Comparison of ENCODE assay signal across 6 cellular contexts in the genomic region with DNA sequence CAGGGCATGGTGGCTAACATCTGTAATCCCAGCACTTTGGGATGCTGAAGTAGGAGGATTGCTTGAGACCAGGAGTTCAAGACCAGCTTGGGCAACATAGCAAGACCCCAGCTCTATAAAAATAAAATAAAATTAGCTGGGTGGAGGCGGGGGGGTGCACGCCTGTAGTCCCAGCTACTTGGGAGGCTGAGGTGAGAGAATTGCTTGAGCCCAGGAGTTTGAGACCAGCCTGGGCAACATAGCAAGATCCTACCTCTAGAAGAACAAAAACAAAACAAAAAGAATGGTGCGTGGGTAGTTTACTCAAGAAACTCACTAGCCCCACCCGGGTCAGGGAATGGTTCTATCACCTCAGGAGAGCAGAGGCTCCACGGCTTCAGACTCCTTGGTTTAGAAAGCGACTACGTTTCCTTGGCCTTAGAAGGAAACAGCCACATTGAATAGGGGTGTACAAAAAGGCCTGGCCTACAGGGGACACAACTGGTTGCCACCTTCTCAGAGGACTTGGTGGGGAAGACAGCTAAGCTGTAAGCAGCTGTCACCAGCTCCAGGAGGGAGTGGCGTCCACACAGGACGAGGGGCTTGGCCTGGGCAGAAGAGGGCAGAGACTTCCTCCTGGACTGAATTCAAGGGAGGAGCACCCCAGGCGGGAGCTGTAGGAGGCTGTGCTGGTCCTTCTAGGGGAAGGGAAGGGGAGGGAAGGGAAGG. TPM values are rescaled to one million over a fixed set of nuclear protein-coding genes. Genes with fewer than 3 reads are reported as not detected.
DNase-seq lines count a peak whose midpoint lies in the region; ATAC-seq, FAIRE-seq and TF ChIP-seq lines count a peak whose summit lies in the region.

No MANE protein-coding gene starts in this region.

- no peak overlapping the region for H3K56ac ChIP-seq in IMR-90 (ENCODE audit: extremely low read depth, insufficient read depth, low read length)

- peaks cover 42% of the 10 kb centered on the region for H3K36me3 ChIP-seq in A673 (ENCODE audit: insufficient read depth, low read length, poor library complexity, severe bottlenecking)
- peaks cover 2% of the 10 kb centered on the region for H3K36me3 ChIP-seq in IMR-90 (ENCODE audit: control insufficient read depth, insufficient read depth, low read length)
- peaks cover 3 to 9% of the 10 kb centered on the region in 2 experiments; a peak in 3 of 4 replicates for H3K36me3 ChIP-seq in GM12878 (ENCODE audit: control insufficient read depth in 2 of 2, insufficient read depth in 2 of 2, low read length in 1 of 2)
- H3K36me3 ChIP-seq in neuronal stem cell (replicated peaks in 1 of 2; ENCODE audit: control insufficient read depth in 2 of 2, insufficient read depth in 2 of 2, low read length in 2 of 2), result peaks cover 25 to 59% of the 10 kb centered on the region in 2 donors

- H2BK15ac ChIP-seq in IMR-90 (ENCODE audit: low read depth, low read length) (no peak overlapping the region), neuronal stem cell (ENCODE audit: low read length) (no peak overlapping the region)

- no peak overlapping the region for H3K18ac ChIP-seq in IMR-90 (ENCODE audit: low read depth, low read length)
- H3K18ac ChIP-seq in neuronal stem cell (ENCODE audit: low read length), result no peak overlapping the region

- SMC1A ChIA-PET in GM12878 (lab: Charles Lee; ENCODE audit: uncharacterized antibody, unreplicated experiment), result interaction anchor here (1.0 to 2.0 kb wide), 5 partner anchors 10 to 167 kb away, joined by 3 to 7 read pairs (median 4); no protein-coding TSS in a partner anchor

- H3K27me3 ChIP-seq in A673 (replicated peaks; ENCODE audit: insufficient read depth, low read depth, low read length, poor library complexity) (no peaks in the 10 kb centered on the region), IMR-90 (ENCODE audit: control insufficient read depth, insufficient read depth, low read length) (no peaks in the 10 kb centered on the region), GM12878 (replicated peaks in 1 of 2; ENCODE audit: control insufficient read depth in 2 of 2, insufficient read depth in 2 of 2, low read length in 1 of 2) (no peaks in the 10 kb centered on the region), neuronal stem cell (ENCODE audit: control insufficient read depth in 3 of 3, insufficient read depth in 3 of 3, low read depth in 1 of 3, low read length in 3 of 3) (no peaks in the 10 kb centered on the region)

- no peak for TF ChIP-seq CTCF in A673 (conservative IDR thresholded peaks at IDR 0.05; ENCODE audit: low read depth, low read length)
- TF ChIP-seq CTCF in IMR-90 (conservative IDR thresholded peaks at IDR 0.05; ENCODE audit: low read depth, low read length), result no peak
- TF ChIP-seq CTCF in GM12878 (IDR thresholded peaks at IDR 0.05 in 2 of 3, conservative IDR thresholded peaks at IDR 0.05 in 1 of 3; ENCODE audit: control insufficient read depth in 2 of 3, extremely low read depth in 1 of 3, insufficient read depth in 1 of 3, low read depth in 3 of 3, low read length in 3 of 3), result no peak

- CTCF ChIA-PET in A673 (lab: Charles Lee) (interaction anchor here (0.5 to 1.0 kb wide), 4 partner anchors 10 to 146 kb away, joined by 3 to 8 read pairs (median 3); no protein-coding TSS in a partner anchor), IMR-90 (lab: Yijun Ruan, JAX) (no interaction called here), GM12878 (lab: Yijun Ruan, JAX) (interaction anchor here (0.8 to 3.7 kb wide), 9 partner anchors 10 to 166 kb away, joined by 3 to 54 read pairs (median 4); partner anchors contain the start of gene TMC6)

- H3K9ac ChIP-seq in IMR-90 (ENCODE audit: low read depth, low read length), result peak overlapping the region; percentile 65; the same call in 1 of the 2 replicates
- H3K9ac ChIP-seq in GM12878 (ENCODE audit: control insufficient read depth, insufficient read depth, low read length), result peak overlapping the region; percentile 72; the same call in 1 of the 2 replicates
- H3K9ac ChIP-seq in neuronal stem cell (ENCODE audit: low read depth, low read length, poor library complexity), result peak overlapping the region; percentile 81

- no peak overlapping the region for H2BK12ac ChIP-seq in neuronal stem cell (ENCODE audit: low read length)

- 86% methylated on average over 4 of the region's 10 CpGs; no CpG with 5 or more reads in 1 of the 2 experiments for WGBS in IMR-90 (ENCODE audit: extremely low coverage in 2 of 2, insufficient read length in 1 of 2), 2 experiments
- 32% methylated on average over 10 of the region's 10 CpGs for WGBS in GM12878 (ENCODE audit: insufficient coverage, insufficient replicate concordance, low lambda C conversion rate, missing lambda C conversion rate)
- no CpG with 5 or more reads among the region's 10 CpGs for WGBS in neuronal stem cell (ENCODE audit: extremely low coverage in 2 of 2, insufficient read length in 2 of 2, insufficient replicate concordance in 1 of 2), 2 donors

- H2BK5ac ChIP-seq in IMR-90 (ENCODE audit: low read depth, low read length, poor library complexity, severe bottlenecking) (no peak overlapping the region), neuronal stem cell (ENCODE audit: low read length) (peak overlapping the region; percentile 95)

- H3K23ac ChIP-seq in IMR-90 (ENCODE audit: low read depth, low read length) (no peak overlapping the region), neuronal stem cell (ENCODE audit: low read depth, low read length, poor library complexity) (no peak overlapping the region)

- DNase-seq in A673 (ENCODE audit: low spot score), result peak; percentile 42
- DNase-seq in IMR-90, result no peak
- no peak for DNase-seq in GM12878 (ENCODE audit: low read depth, low spot score)
- DNase-seq in neuronal stem cell (ENCODE audit: low spot score), result no peak
- no peak for DNase-seq in Ammon's horn (ENCODE audit: low spot score)
- DNase-seq in NCI-H1105 (lab: John Stamatoyannopoulos, UW), result no peak

- TF ChIP-seq RAD21 in IMR-90 (IDR thresholded peaks at IDR 0.05; ENCODE audit: low read length), result no peak
- TF ChIP-seq RAD21 in GM12878 (IDR thresholded peaks at IDR 0.05; ENCODE audit: insufficient read depth, low read depth, low read length), result no peak

- peak; percentile 8 for ATAC-seq in IMR-90 (ENCODE audit: low read depth)
- ATAC-seq in GM12878, result peak; percentile 28

- H4K91ac ChIP-seq in IMR-90 (ENCODE audit: insufficient read depth, low read depth, low read length), result no peak overlapping the region
- no peak overlapping the region for H4K91ac ChIP-seq in neuronal stem cell (ENCODE audit: low read depth, low read length, poor library complexity)

- H3K79me1 ChIP-seq in IMR-90 (ENCODE audit: low read depth in 1 of 2, low read length in 2 of 2) (peaks cover 24 to 54% of the 10 kb centered on the region in 2 experiments), neuronal stem cell (ENCODE audit: low read depth, low read length) (peaks cover 15% of the 10 kb centered on the region)

- peak overlapping the region in 1 of 2 experiments; percentile 24; a peak in 2 of 4 replicates for H4K8ac ChIP-seq in IMR-90 (ENCODE audit: low read depth in 2 of 2, low read length in 2 of 2)
- H4K8ac ChIP-seq in neuronal stem cell (ENCODE audit: low read depth, low read length), result no peak overlapping the region

- H2AK5ac ChIP-seq in IMR-90 (ENCODE audit: low read depth, low read length) (no peak overlapping the region), neuronal stem cell (ENCODE audit: low read depth, low read length) (peak overlapping the region; percentile 27)

- H3K79me2 ChIP-seq in GM12878 (ENCODE audit: control insufficient read depth, insufficient read depth, low read length), result peaks cover 44% of the 10 kb centered on the region

- dilution Hi-C loops in IMR-90 (cut with HindIII; ENCODE audit: low sequenced_read_pairs, unreplicated experiment), result no loop called here

- no peak for TF ChIP-seq EP300 in GM12878 (IDR thresholded peaks at IDR 0.05; ENCODE audit: borderline replicate concordance in 1 of 2, control insufficient read depth in 1 of 2, low read depth in 2 of 2, low read length in 2 of 2)

- peak overlapping the region; percentile 33 for H2AFZ ChIP-seq in IMR-90 (replicated peaks; ENCODE audit: low read length, poor library complexity)
- no peak overlapping the region for H2AFZ ChIP-seq in GM12878 (ENCODE audit: control insufficient read depth, low read depth, low read length)
- no peak overlapping the region for H2AFZ ChIP-seq in neuronal stem cell (ENCODE audit: low read length)

- RAD21 ChIA-PET in GM12878 (lab: Charles Lee; ENCODE audit: unreplicated experiment), result interaction anchor here (0.6 to 2.1 kb wide), 6 partner anchors 10 to 228 kb away, joined by 3 to 10 read pairs (median 5); partner anchors contain the start of gene TNRC6C

- peak overlapping the region; percentile 12 for H2AK9ac ChIP-seq in IMR-90 (replicated peaks; ENCODE audit: low read depth, low read length, poor library complexity)

- TF ChIP-seq POLR2A in IMR-90 (IDR thresholded peaks at IDR 0.05; ENCODE audit: low read depth, low read length), result no peak
- no peak for TF ChIP-seq POLR2A in GM12878 (IDR thresholded peaks at IDR 0.05; ENCODE audit: low read depth, low read length)

- no peak overlapping the region for H2BK20ac ChIP-seq in IMR-90 (ENCODE audit: low read depth, low read length)

- H3K4ac ChIP-seq in IMR-90 (ENCODE audit: low read depth, low read length) (peak overlapping the region; percentile 2; the same call in 1 of the 2 replicates), neuronal stem cell (ENCODE audit: low read length) (no peak overlapping the region)

- H3K4me2 ChIP-seq in IMR-90 (ENCODE audit: low read depth, low read length) (peak overlapping the region; percentile 54), GM12878 (ENCODE audit: control insufficient read depth, insufficient read depth) (peak overlapping the region; percentile 40), neuronal stem cell (ENCODE audit: insufficient read depth, low read length, poor library complexity, severe bottlenecking) (peak overlapping the region; percentile 94)

- H2BK120ac ChIP-seq in IMR-90 (ENCODE audit: low read depth, low read length), result no peak overlapping the region
- no peak overlapping the region for H2BK120ac ChIP-seq in neuronal stem cell (ENCODE audit: low read depth, low read length)

- H4K20me1 ChIP-seq in IMR-90 (ENCODE audit: insufficient read depth, low read length), result 0 out of 2 replicates have a peak, but pooled peaks cover 6% of the 10 kb centered on the region
- no peaks in the 10 kb centered on the region for H4K20me1 ChIP-seq in GM12878 (ENCODE audit: control insufficient read depth, insufficient read depth)

- intact Hi-C loops in A673 (cut with micrococcal nuclease; ENCODE audit: unreplicated experiment), result no loop called here
- intact Hi-C loops in IMR-90 (cut with micrococcal nuclease), result no loop called here
- intact Hi-C loops in GM12878 (cut with micrococcal nuclease; ENCODE audit: unreplicated experiment), result loop anchor here (2.0 to 5.0 kb wide), 2 partner anchors 29 to 66 kb away; partner anchors contain the start of gene BIRC5

- BruUV-seq in A673 (replicated peaks; lab: Mats Ljungman, UMichigan), result TSS peak; percentile 30
- no TSS peak for BruUV-seq in IMR-90 (replicated peaks; lab: Mats Ljungman, UMichigan)
- BruUV-seq in GM12878 (replicated peaks; lab: Mats Ljungman, UMichigan), result no TSS peak

- FAIRE-seq in GM12878 (lab: Jason Lieb, UNC), result no peak

- H3K14ac ChIP-seq in IMR-90 (replicated peaks; ENCODE audit: low read depth, low read length) (peak overlapping the region; percentile 5; the same call in 1 of the 2 replicates), neuronal stem cell (ENCODE audit: low read length) (no peak overlapping the region)

- H3K9me3 ChIP-seq in A673 (ENCODE audit: low read depth, low read length, poor library complexity, severe bottlenecking) (no peaks in the 10 kb centered on the region), IMR-90 (ENCODE audit: control insufficient read depth, insufficient read depth, low read length) (no peaks in the 10 kb centered on the region), GM12878 (replicated peaks; ENCODE audit: control insufficient read depth, insufficient read depth, low read length) (no peaks in the 10 kb centered on the region), neuronal stem cell (replicated peaks in 1 of 2; ENCODE audit: control insufficient read depth in 2 of 2, insufficient read depth in 1 of 2, low read depth in 1 of 2, low read length in 2 of 2) (no peaks in the 10 kb centered on the region)

- in situ Hi-C loops in IMR-90 (cut with MboI; ENCODE audit: low sequenced_read_pairs), result no loop called here
- in situ Hi-C loops in GM12878 (cut with MboI), result no loop called here

- H3K9me1 ChIP-seq in IMR-90 (ENCODE audit: insufficient read depth, low read length), result peaks cover 11% of the 10 kb centered on the region; the same call in 1 of the 2 replicates

- H3K27ac ChIP-seq in A673 (ENCODE audit: low read depth, low read length, poor library complexity, severe bottlenecking) (no peak overlapping the region), IMR-90 (ENCODE audit: insufficient read depth, low read length) (peak overlapping the region; percentile 22; the same call in 1 of the 2 replicates), GM12878 (ENCODE audit: control insufficient read depth, insufficient read depth) (peak overlapping the region; percentile 3; the same call in 1 of the 2 replicates), neuronal stem cell (replicated peaks; ENCODE audit: low read length) (no peak overlapping the region)

- POLR2A ChIA-PET in A673 (lab: Charles Lee; ENCODE audit: low non-redundant PET), result no interaction called here
- POLR2A ChIA-PET in IMR-90 (lab: Charles Lee; ENCODE audit: unreplicated experiment), result no interaction called here
- POLR2A ChIA-PET in GM12878 (lab: Charles Lee), result interaction anchor here (1.0 to 3.5 kb wide), 7 partner anchors 9 to 60 kb away, joined by 3 to 19 read pairs (median 4); no protein-coding TSS in a partner anchor

- H3K4me1 ChIP-seq in A673 (ENCODE audit: insufficient read depth, low read length, poor library complexity, severe bottlenecking), result peaks cover 17% of the 10 kb centered on the region
- H3K4me1 ChIP-seq in IMR-90 (ENCODE audit: control insufficient read depth, insufficient read depth, low read length), result peaks cover 3% of the 10 kb centered on the region
- H3K4me1 ChIP-seq in GM12878 (ENCODE audit: control insufficient read depth, insufficient read depth, low read length), result peaks cover 5% of the 10 kb centered on the region; the same call in 1 of the 2 replicates
- H3K4me1 ChIP-seq in neuronal stem cell (ENCODE audit: control insufficient read depth in 2 of 2, insufficient read depth in 1 of 2, low read depth in 1 of 2, low read length in 2 of 2), result peaks cover 18 to 23% of the 10 kb centered on the region in 2 donors

- no peak overlapping the region; the same call in 1 of the 2 replicates for H4K5ac ChIP-seq in IMR-90 (ENCODE audit: low read depth, low read length)

- peak overlapping the region; percentile 73 for H3K4me3 ChIP-seq in A673 (ENCODE audit: low read depth, low read length, poor library complexity, severe bottlenecking)
- H3K4me3 ChIP-seq in IMR-90 (ENCODE audit: insufficient read depth, low read depth, low read length), result peak overlapping the region; percentile 35; the same call in 1 of the 2 replicates
- H3K4me3 ChIP-seq in GM12878, result peak overlapping the region; percentile 96
- peak overlapping the region; percentile 89 to 100 for H3K4me3 ChIP-seq in neuronal stem cell (ENCODE audit: low read length in 2 of 2)

RNA-seq across cellular contexts. Expression of gene TK1, which starts 0.7 kb away (rescaled TPM):
- total RNA-seq in A673 (2021) (133 and 136 TPM in 2 replicates), IMR-90 (2012; rRNA removed) (109 and 219 TPM in 2 replicates), GM12878 (2014; rRNA removed) (93.2 and 102 TPM in 2 replicates), GM12878 (2014; rRNA removed; fragmentation: Illumina TruSeq; extraction: Trizol) (49.9 and 53.4 TPM in 2 replicates), GM12878 (2021) (89.7 and 96.3 TPM in 2 replicates)
- polyA plus RNA-seq in IMR-90 (2012; rRNA removed) (150 and 181 TPM in 2 replicates), GM12878 (2011; rRNA removed) (32.6 and 62.7 TPM in 2 replicates), GM12878 (2014; fragmentation: Illumina TruSeq; extraction: Trizol) (27.4 and 55.2 TPM in 2 replicates), GM12878 (2014; fragmentation: Nextera tagmentation; extraction: Ambion mirVana) (10 to 100 TPM in 1 of 2 experiments, 1 to 10 TPM in 1; 4.6 to 13.0 TPM), GM12878 (2014; rRNA removed) (127 and 128 TPM in 2 replicates), GM12878 (2016; fragmentation: Nextera tagmentation; extraction: Ambion mirVana) (100 to 1,000 TPM; 168 to 175 TPM)
- polyA plus RNA-seq in IMR-90 (2012; cell fraction: cytosol; rRNA removed), result 133 and 160 TPM in 2 replicates
- polyA plus RNA-seq in IMR-90 (2012; cell fraction: nucleus; rRNA removed; ENCODE audit: low replicate concordance), result 27.2 and 110 TPM in 2 replicates
- 11.3 and 13.8 TPM in 2 replicates for total RNA-seq in GM12878 (2013; cell fraction: nucleolus; rRNA removed)
- polyA plus RNA-seq in GM12878 (2011; ENCODE audit: low read depth), result 34.9 TPM
- polyA plus RNA-seq in GM12878 (2011; cell fraction: cytosol; rRNA removed), result 161 and 278 TPM in 2 replicates
- 136 and 156 TPM in 2 replicates for polyA plus RNA-seq in GM12878 (2011; cell fraction: nucleus; rRNA removed)
- 62.9 and 70.7 TPM in 2 replicates for polyA plus RNA-seq in GM12878 (2012)
- polyA minus RNA-seq in GM12878 (2011; rRNA and poly(A)+ RNA removed), result 92.8 and 202 TPM in 2 replicates
- 47.4 and 52.8 TPM in 2 replicates for polyA minus RNA-seq in GM12878 (2011; cell fraction: cytosol; rRNA and poly(A)+ RNA removed)
- polyA minus RNA-seq in GM12878 (2011; cell fraction: nucleus; rRNA and poly(A)+ RNA removed), result 23.5 and 34.4 TPM in 2 replicates
- polyA plus RNA-seq in neuronal stem cell (2013, experiment 1 of 2), result 38.3 TPM
- 37.7 TPM for polyA plus RNA-seq in neuronal stem cell (2013, experiment 2 of 2)

RNA-seq across cellular contexts. Expression of gene AFMID, which starts 1.0 kb away (rescaled TPM):
- total RNA-seq in A673 (2021) (64.1 and 65.0 TPM in 2 replicates), IMR-90 (2012; rRNA removed) (45.5 and 65.1 TPM in 2 replicates), GM12878 (2014; rRNA removed) (60.7 and 79.9 TPM in 2 replicates), GM12878 (2014; rRNA removed; fragmentation: Illumina TruSeq; extraction: Trizol) (51.9 and 54.3 TPM in 2 replicates), GM12878 (2021) (45.8 and 47.0 TPM in 2 replicates)
- polyA plus RNA-seq in IMR-90 (2012; rRNA removed) (29.9 and 41.0 TPM in 2 replicates), GM12878 (2011; rRNA removed) (46.3 and 58.9 TPM in 2 replicates), GM12878 (2014; fragmentation: Illumina TruSeq; extraction: Trizol) (70.8 and 77.9 TPM in 2 replicates), GM12878 (2014; fragmentation: Nextera tagmentation; extraction: Ambion mirVana) (10 to 100 TPM; 50.3 to 98.8 TPM), GM12878 (2014; rRNA removed) (51.2 and 68.7 TPM in 2 replicates), GM12878 (2016; fragmentation: Nextera tagmentation; extraction: Ambion mirVana) (10 to 100 TPM; 36.1 to 41.3 TPM)
- 31.0 and 49.3 TPM in 2 replicates for polyA plus RNA-seq in IMR-90 (2012; cell fraction: cytosol; rRNA removed)
- 22.5 and 29.1 TPM in 2 replicates for polyA plus RNA-seq in IMR-90 (2012; cell fraction: nucleus; rRNA removed; ENCODE audit: low replicate concordance)
- 58.4 and 68.9 TPM in 2 replicates for total RNA-seq in GM12878 (2013; cell fraction: nucleolus; rRNA removed)
- 95.9 TPM for polyA plus RNA-seq in GM12878 (2011; ENCODE audit: low read depth)
- polyA plus RNA-seq in GM12878 (2011; cell fraction: cytosol; rRNA removed), result 72.4 and 108 TPM in 2 replicates
- polyA plus RNA-seq in GM12878 (2011; cell fraction: nucleus; rRNA removed), result 100 and 117 TPM in 2 replicates
- polyA plus RNA-seq in GM12878 (2012), result 54.5 and 55.0 TPM in 2 replicates
- 66.9 and 116 TPM in 2 replicates for polyA minus RNA-seq in GM12878 (2011; rRNA and poly(A)+ RNA removed)
- polyA minus RNA-seq in GM12878 (2011; cell fraction: cytosol; rRNA and poly(A)+ RNA removed), result 25.5 and 26.8 TPM in 2 replicates
- 18.5 and 31.9 TPM in 2 replicates for polyA minus RNA-seq in GM12878 (2011; cell fraction: nucleus; rRNA and poly(A)+ RNA removed)
- 50.8 TPM for polyA plus RNA-seq in neuronal stem cell (2013, experiment 1 of 2)
- 52.7 TPM for polyA plus RNA-seq in neuronal stem cell (2013, experiment 2 of 2)

RNA-seq across cellular contexts. Expression of gene SYNGR2, which starts 17.8 kb away (rescaled TPM):
- total RNA-seq in A673 (2021) (55.3 and 59.7 TPM in 2 replicates), IMR-90 (2012; rRNA removed) (11.1 and 14.7 TPM in 2 replicates), GM12878 (2014; rRNA removed) (189 and 212 TPM in 2 replicates), GM12878 (2014; rRNA removed; fragmentation: Illumina TruSeq; extraction: Trizol) (112 and 126 TPM in 2 replicates), GM12878 (2021) (291 and 310 TPM in 2 replicates)
- polyA plus RNA-seq in IMR-90 (2012; rRNA removed) (63.1 and 77.3 TPM in 2 replicates), GM12878 (2011; rRNA removed) (134 and 329 TPM in 2 replicates), GM12878 (2014; fragmentation: Illumina TruSeq; extraction: Trizol) (69.3 and 212 TPM in 2 replicates), GM12878 (2014; fragmentation: Nextera tagmentation; extraction: Ambion mirVana) (10 to 100 TPM in 1 of 2 experiments, 1 to 10 TPM in 1; 4.4 to 28.8 TPM), GM12878 (2014; rRNA removed) (310 and 312 TPM in 2 replicates), GM12878 (2016; fragmentation: Nextera tagmentation; extraction: Ambion mirVana) (100 to 1,000 TPM; 491 to 529 TPM)
- polyA plus RNA-seq in IMR-90 (2012; cell fraction: cytosol; rRNA removed), result 38.9 and 89.5 TPM in 2 replicates
- 27.9 and 43.7 TPM in 2 replicates for polyA plus RNA-seq in IMR-90 (2012; cell fraction: nucleus; rRNA removed; ENCODE audit: low replicate concordance)
- 161 and 167 TPM in 2 replicates for total RNA-seq in GM12878 (2013; cell fraction: nucleolus; rRNA removed)
- polyA plus RNA-seq in GM12878 (2011; ENCODE audit: low read depth), result 105 TPM
- 630 and 860 TPM in 2 replicates for polyA plus RNA-seq in GM12878 (2011; cell fraction: cytosol; rRNA removed)
- polyA plus RNA-seq in GM12878 (2011; cell fraction: nucleus; rRNA removed), result 304 and 332 TPM in 2 replicates
- 386 and 393 TPM in 2 replicates for polyA plus RNA-seq in GM12878 (2012)
- polyA minus RNA-seq in GM12878 (2011; rRNA and poly(A)+ RNA removed), result 329 and 477 TPM in 2 replicates
- polyA minus RNA-seq in GM12878 (2011; cell fraction: cytosol; rRNA and poly(A)+ RNA removed), result 131 and 150 TPM in 2 replicates
- polyA minus RNA-seq in GM12878 (2011; cell fraction: nucleus; rRNA and poly(A)+ RNA removed), result 60.8 and 82.3 TPM in 2 replicates
- 16.6 TPM for polyA plus RNA-seq in neuronal stem cell (2013, experiment 1 of 2)
- polyA plus RNA-seq in neuronal stem cell (2013, experiment 2 of 2), result 16.6 TPM

RNA-seq across cellular contexts. Expression of gene BIRC5, which starts 27.9 kb away (rescaled TPM):
- total RNA-seq in A673 (2021) (158 and 160 TPM in 2 replicates), IMR-90 (2012; rRNA removed) (52.7 and 53.6 TPM in 2 replicates), GM12878 (2014; rRNA removed) (104 and 105 TPM in 2 replicates), GM12878 (2014; rRNA removed; fragmentation: Illumina TruSeq; extraction: Trizol) (64.3 and 74.8 TPM in 2 replicates), GM12878 (2021) (73.8 and 76.9 TPM in 2 replicates)
- polyA plus RNA-seq in IMR-90 (2012; rRNA removed) (16.6 and 19.5 TPM in 2 replicates), GM12878 (2011; rRNA removed) (41.0 and 49.0 TPM in 2 replicates), GM12878 (2014; fragmentation: Illumina TruSeq; extraction: Trizol) (31.4 and 51.7 TPM in 2 replicates), GM12878 (2014; fragmentation: Nextera tagmentation; extraction: Ambion mirVana) (10 to 100 TPM; 89.2 to 92.4 TPM), GM12878 (2014; rRNA removed) (115 and 119 TPM in 2 replicates), GM12878 (2016; fragmentation: Nextera tagmentation; extraction: Ambion mirVana) (100 to 1,000 TPM; 163 to 175 TPM)
- 10.6 and 17.7 TPM in 2 replicates for polyA plus RNA-seq in IMR-90 (2012; cell fraction: cytosol; rRNA removed)
- polyA plus RNA-seq in IMR-90 (2012; cell fraction: nucleus; rRNA removed; ENCODE audit: low replicate concordance), result 5.5 and 7.2 TPM in 2 replicates
- 25.6 and 33.4 TPM in 2 replicates for total RNA-seq in GM12878 (2013; cell fraction: nucleolus; rRNA removed)
- polyA plus RNA-seq in GM12878 (2011; ENCODE audit: low read depth), result 23.5 TPM
- 49.0 and 62.8 TPM in 2 replicates for polyA plus RNA-seq in GM12878 (2011; cell fraction: cytosol; rRNA removed)
- polyA plus RNA-seq in GM12878 (2011; cell fraction: nucleus; rRNA removed), result 34.8 and 41.5 TPM in 2 replicates
- polyA plus RNA-seq in GM12878 (2012), result 38.2 and 42.6 TPM in 2 replicates
- polyA minus RNA-seq in GM12878 (2011; rRNA and poly(A)+ RNA removed), result 43.5 and 58.7 TPM in 2 replicates
- 15.9 and 16.1 TPM in 2 replicates for polyA minus RNA-seq in GM12878 (2011; cell fraction: cytosol; rRNA and poly(A)+ RNA removed)
- 15.5 and 29.3 TPM in 2 replicates for polyA minus RNA-seq in GM12878 (2011; cell fraction: nucleus; rRNA and poly(A)+ RNA removed)
- polyA plus RNA-seq in neuronal stem cell (2013, experiment 1 of 2), result 118 TPM
- 125 TPM for polyA plus RNA-seq in neuronal stem cell (2013, experiment 2 of 2)

RNA-seq across cellular contexts. Expression of gene C17orf99, which starts 40.0 kb away (rescaled TPM):
- total RNA-seq in A673 (2021) (not detected in 2 replicates), IMR-90 (2012; rRNA removed) (not detected in 2 replicates), GM12878 (2014; rRNA removed) (2.1 and 5.9 TPM in 2 replicates), GM12878 (2014; rRNA removed; fragmentation: Illumina TruSeq; extraction: Trizol) (1.6 and 1.9 TPM in 2 replicates), GM12878 (2021) (3.1 and 4.4 TPM in 2 replicates)
- polyA plus RNA-seq in IMR-90 (2012; rRNA removed) (not detected in 2 replicates), GM12878 (2011; rRNA removed) (2.2 and 3.5 TPM in 2 replicates), GM12878 (2014; fragmentation: Illumina TruSeq; extraction: Trizol) (0.22 and 1.4 TPM in 2 replicates), GM12878 (2014; fragmentation: Nextera tagmentation; extraction: Ambion mirVana) (under 1 TPM; 0.20 to 0.48 TPM), GM12878 (2014; rRNA removed) (4.8 and 5.6 TPM in 2 replicates), GM12878 (2016; fragmentation: Nextera tagmentation; extraction: Ambion mirVana) (1 to 10 TPM; 3.0 to 4.5 TPM)
- not detected in 2 replicates for polyA plus RNA-seq in IMR-90 (2012; cell fraction: cytosol; rRNA removed)
- polyA plus RNA-seq in IMR-90 (2012; cell fraction: nucleus; rRNA removed; ENCODE audit: low replicate concordance), result not detected in 2 replicates
- 3.6 and 5.5 TPM in 2 replicates for total RNA-seq in GM12878 (2013; cell fraction: nucleolus; rRNA removed)
- polyA plus RNA-seq in GM12878 (2011; ENCODE audit: low read depth), result 1.5 TPM
- 4.1 and 4.5 TPM in 2 replicates for polyA plus RNA-seq in GM12878 (2011; cell fraction: cytosol; rRNA removed)
- 5.0 and 11.8 TPM in 2 replicates for polyA plus RNA-seq in GM12878 (2011; cell fraction: nucleus; rRNA removed)
- 3.6 and 6.7 TPM in 2 replicates for polyA plus RNA-seq in GM12878 (2012)
- polyA minus RNA-seq in GM12878 (2011; rRNA and poly(A)+ RNA removed), result 2.9 and 5.1 TPM in 2 replicates
- 2.7 TPM in 1 of 2 replicates, not detected in the other for polyA minus RNA-seq in GM12878 (2011; cell fraction: cytosol; rRNA and poly(A)+ RNA removed)
- polyA minus RNA-seq in GM12878 (2011; cell fraction: nucleus; rRNA and poly(A)+ RNA removed), result 0.36 and 4.7 TPM in 2 replicates
- not detected for polyA plus RNA-seq in neuronal stem cell (2013, experiment 1 of 2)
- not detected for polyA plus RNA-seq in neuronal stem cell (2013, experiment 2 of 2)

Comparison
In these comparisons a context has a peak if more than half of its experiments do, and no peak if none do; other contexts are left out.
1. H3K27ac ChIP-seq: peak in IMR-90 (single experiment) and GM12878 (single experiment); none in A673 (single experiment) and neuronal stem cell (single experiment).
2. H3K4me3 ChIP-seq: peak in every context shown above with its lines; median percentile 96 in GM12878; 94 in neuronal stem cell; 73 in A673; 35 in IMR-90.
3. H3K4me2 ChIP-seq: peak in every context shown above with its lines; median percentile 94 in neuronal stem cell; 54 in IMR-90; 40 in GM12878.
4. Peak in every context shown above with its lines, with median percentiles within 50 percentile points of each other: H3K9ac ChIP-seq.